ENCODE assay signal across 1 cellular context in genomic region chr6:129490551-129491245, GRCh38.
TF ChIP-seq lines count a peak whose summit lies in the region.

No MANE protein-coding gene starts in this region.

TF ChIP-seq in HCT116, 20 proteins besides CTCF, POLR2A, EP300 and RAD21 (continued from another document):
- TF ChIP-seq MAX (IDR thresholded peaks at IDR 0.05) = peak; percentile 64
- peak; percentile 97 for TF ChIP-seq JUND (IDR thresholded peaks at IDR 0.05)
- TF ChIP-seq EZH2phosphoT487 (IDR thresholded peaks at IDR 0.05; ENCODE audit: borderline replicate concordance) = no peak
- TF ChIP-seq ATF3 (IDR thresholded peaks at IDR 0.05) = peak; percentile 53
- peak; percentile 60 for TF ChIP-seq SRF (IDR thresholded peaks at IDR 0.05; ENCODE audit: low read depth)
- peak; percentile 91 for TF ChIP-seq CEBPB (IDR thresholded peaks at IDR 0.05; ENCODE audit: low read depth)
- peak; percentile 67 for TF ChIP-seq SIN3A (IDR thresholded peaks at IDR 0.05; ENCODE audit: low read depth)
- no peak for TF ChIP-seq ZNF274 (IDR thresholded peaks at IDR 0.05; ENCODE audit: low read depth, low read length)
- TF ChIP-seq ZFX (IDR thresholded peaks at IDR 0.05) = no peak
- TF ChIP-seq, protein P1, sequence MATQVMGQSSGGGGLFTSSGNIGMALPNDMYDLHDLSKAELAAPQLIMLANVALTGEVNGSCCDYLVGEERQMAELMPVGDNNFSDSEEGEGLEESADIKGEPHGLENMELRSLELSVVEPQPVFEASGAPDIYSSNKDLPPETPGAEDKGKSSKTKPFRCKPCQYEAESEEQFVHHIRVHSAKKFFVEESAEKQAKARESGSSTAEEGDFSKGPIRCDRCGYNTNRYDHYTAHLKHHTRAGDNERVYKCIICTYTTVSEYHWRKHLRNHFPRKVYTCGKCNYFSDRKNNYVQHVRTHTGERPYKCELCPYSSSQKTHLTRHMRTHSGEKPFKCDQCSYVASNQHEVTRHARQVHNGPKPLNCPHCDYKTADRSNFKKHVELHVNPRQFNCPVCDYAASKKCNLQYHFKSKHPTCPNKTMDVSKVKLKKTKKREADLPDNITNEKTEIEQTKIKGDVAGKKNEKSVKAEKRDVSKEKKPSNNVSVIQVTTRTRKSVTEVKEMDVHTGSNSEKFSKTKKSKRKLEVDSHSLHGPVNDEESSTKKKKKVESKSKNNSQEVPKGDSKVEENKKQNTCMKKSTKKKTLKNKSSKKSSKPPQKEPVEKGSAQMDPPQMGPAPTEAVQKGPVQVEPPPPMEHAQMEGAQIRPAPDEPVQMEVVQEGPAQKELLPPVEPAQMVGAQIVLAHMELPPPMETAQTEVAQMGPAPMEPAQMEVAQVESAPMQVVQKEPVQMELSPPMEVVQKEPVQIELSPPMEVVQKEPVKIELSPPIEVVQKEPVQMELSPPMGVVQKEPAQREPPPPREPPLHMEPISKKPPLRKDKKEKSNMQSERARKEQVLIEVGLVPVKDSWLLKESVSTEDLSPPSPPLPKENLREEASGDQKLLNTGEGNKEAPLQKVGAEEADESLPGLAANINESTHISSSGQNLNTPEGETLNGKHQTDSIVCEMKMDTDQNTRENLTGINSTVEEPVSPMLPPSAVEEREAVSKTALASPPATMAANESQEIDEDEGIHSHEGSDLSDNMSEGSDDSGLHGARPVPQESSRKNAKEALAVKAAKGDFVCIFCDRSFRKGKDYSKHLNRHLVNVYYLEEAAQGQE (IDR thresholded peaks at IDR 0.05; ENCODE audit: low read depth) = no peak
- peak; percentile 98 for TF ChIP-seq FOSL1 (IDR thresholded peaks at IDR 0.05; ENCODE audit: low read depth)
- TF ChIP-seq POLR2AphosphoS5 (IDR thresholded peaks at IDR 0.05; ENCODE audit: low read depth, low read length) = peak; percentile 83
- peak; percentile 82; the same call in 1 of the 2 replicates for TF ChIP-seq ELF1 (IDR thresholded peaks at IDR 0.05; ENCODE audit: borderline replicate concordance, low read depth)
- peak; percentile 83 for TF ChIP-seq CBX3 (IDR thresholded peaks at IDR 0.05; ENCODE audit: low read depth)
TF ChIP-seq in HCT116: peak in this region for 15.
